In the genomic region with DNA sequence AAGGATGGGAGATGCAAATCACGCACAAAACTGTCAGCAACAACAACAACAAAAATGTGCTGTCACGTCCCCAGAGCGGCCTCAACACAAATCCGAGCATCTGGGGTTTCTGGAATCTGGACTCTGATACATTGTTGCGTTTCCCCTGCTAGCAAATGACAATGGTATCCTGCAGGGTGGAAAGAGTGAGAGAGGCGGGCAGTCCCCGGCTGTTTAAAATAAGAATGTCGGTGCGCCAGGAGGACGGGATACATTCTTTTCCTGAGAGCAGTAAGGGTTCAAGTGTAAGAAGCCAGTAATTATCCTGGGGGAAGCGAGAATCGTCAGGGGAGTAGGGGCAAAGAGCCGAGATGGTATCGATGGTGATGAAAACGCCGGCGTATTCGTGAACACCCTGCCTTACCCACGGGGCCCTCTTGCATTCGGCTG, we compare ENCODE assay signal across 19 cellular contexts.
DNase-seq lines count a peak whose midpoint lies in the region; ATAC-seq and TF ChIP-seq lines count a peak whose summit lies in the region.
"Had no signal": no experiment of that assay in that cellular context is flagged by ENCODE, and none has a peak within 500 bp of the region (broad histone marks: within the 10 kb centered on the region; RNA-seq: fewer than 3 reads in every experiment).

No MANE protein-coding gene starts in this region.

- peak overlapping the region; percentile 21 for H3K4me3 ChIP-seq in HUES64 (ENCODE audit: low read length)
- no peak overlapping the region for H3K4me3 ChIP-seq in CD8-positive, alpha-beta T cell (ENCODE audit: low read depth, low read length)
- H3K4me3 ChIP-seq: adrenal gland, esophagus muscularis mucosa, MG63 had no signal

- no peak for TF ChIP-seq CTCF in brain (conservative IDR thresholded peaks at IDR 0.05)
- no peak for TF ChIP-seq CTCF in CD8-positive, alpha-beta T cell (IDR thresholded peaks at IDR 0.05)

- CTCF ChIA-PET in CD8-positive, alpha-beta T cell (lab: Charles Lee), result no interaction called here

- no peaks in the 10 kb centered on the region for H3K27me3 Mint-ChIP-seq in brain
- H3K27me3 Mint-ChIP-seq in CD8-positive, alpha-beta T cell (ENCODE audit: low read depth), result peaks cover 5% of the 10 kb centered on the region

- H3K4me3 Mint-ChIP-seq in brain, result peak overlapping the region; percentile 72 to 89 (median 80)
- no peak overlapping the region for H3K4me3 Mint-ChIP-seq in CD8-positive, alpha-beta T cell
- H3K4me3 Mint-ChIP-seq: activated CD4-positive, alpha-beta T cell treated with anti-CD3 and anti-CD28 coated beads, Interleukin-2, amount 10 ng/mL, durations not matched to agents 24 days and 14 days; activated T-cell treated with anti-CD3 and anti-CD28 coated beads, Interleukin-2, amount 50 U/mL, for 4 hours; HFFc6 had no signal

- no peak overlapping the region for H3K9ac ChIP-seq in HUES64 (ENCODE audit: low read depth, low read length)

- H3K27ac ChIP-seq in HUES64 (ENCODE audit: low read depth, low read length), result peak overlapping the region; percentile 93; the same call in 1 of the 2 replicates
- no peak overlapping the region for H3K27ac ChIP-seq in CD8-positive, alpha-beta T cell (ENCODE audit: low read depth, low read length)
- H3K27ac ChIP-seq: adrenal gland, esophagus muscularis mucosa had no signal

- WGBS in HUES64, result 2% methylated on average over 20 of the region's 20 CpGs

- H3K9me3 ChIP-seq in HUES64 (ENCODE audit: insufficient read depth, low read depth, low read length), result no peaks in the 10 kb centered on the region
- H3K9me3 ChIP-seq in CD8-positive, alpha-beta T cell (ENCODE audit: low read length), result no peaks in the 10 kb centered on the region
- H3K9me3 ChIP-seq: adrenal gland, esophagus muscularis mucosa, MG63 had no signal

- ATAC-seq in GM21576 (IDR thresholded peaks at IDR 0.05; ENCODE audit: unreplicated experiment), result no peak
- ATAC-seq in CD8-positive, alpha-beta T cell, result no peak
- ATAC-seq: activated T-cell treated with anti-CD3 and anti-CD28 coated beads, Interleukin-2, amount 50 U/mL, for 4 hours had no signal

- intact Hi-C loops in CD8-positive, alpha-beta T cell (cut with DNase I, micrococcal nuclease), result no loop called here

- POLR2A ChIA-PET in CD8-positive, alpha-beta T cell (lab: Charles Lee), result no interaction called here

- peaks cover 6% of the 10 kb centered on the region; the same call in 1 of the 2 replicates for H3K4me1 ChIP-seq in HUES64 (ENCODE audit: insufficient read depth, low read length)
- no peaks in the 10 kb centered on the region for H3K4me1 ChIP-seq in CD8-positive, alpha-beta T cell (ENCODE audit: insufficient read depth, low read length)
- H3K4me1 ChIP-seq: adrenal gland had no signal

- no peaks in the 10 kb centered on the region for H3K27me3 ChIP-seq in HUES64 (ENCODE audit: insufficient read depth, low read length)
- H3K27me3 ChIP-seq in CD8-positive, alpha-beta T cell (ENCODE audit: insufficient read depth, low read length), result no peaks in the 10 kb centered on the region
- H3K27me3 ChIP-seq: MG63 had no signal

- H3K27ac Mint-ChIP-seq in brain, result peak overlapping the region; percentile 52 to 95 (median 84)
- H3K27ac Mint-ChIP-seq in CD8-positive, alpha-beta T cell, result no peak overlapping the region
- H3K27ac Mint-ChIP-seq: activated CD4-positive, alpha-beta T cell treated with anti-CD3 and anti-CD28 coated beads, Interleukin-2, amount 10 ng/mL, durations not matched to agents 24 days and 14 days; HFFc6 had no signal

- peaks cover 4% of the 10 kb centered on the region for H3K36me3 Mint-ChIP-seq in brain
- no peaks in the 10 kb centered on the region for H3K36me3 Mint-ChIP-seq in CD8-positive, alpha-beta T cell

- peaks cover 36% of the 10 kb centered on the region for H3K4me1 Mint-ChIP-seq in brain
- peaks cover 2% of the 10 kb centered on the region for H3K4me1 Mint-ChIP-seq in CD8-positive, alpha-beta T cell (ENCODE audit: low read depth)
- H3K4me1 Mint-ChIP-seq: activated CD4-positive, alpha-beta T cell treated with anti-CD3 and anti-CD28 coated beads, Interleukin-2, amount 10 ng/mL, durations not matched to agents 24 days and 14 days had no signal

- DNase-seq in AG20443 (ENCODE audit: low spot score), result peak; percentile 16
- DNase-seq in mesenteric fat pad (ENCODE audit: low spot score), result peak; percentile 45
- no peak for DNase-seq in DMS79 (lab: John Stamatoyannopoulos, UW)
- no peak for DNase-seq in CD8-positive, alpha-beta T cell
- DNase-seq in activated CD4-positive, alpha-beta T cell treated with anti-CD3 and anti-CD28 coated beads, Interleukin-2, amount 50 U/mL, for 48 hours, result no peak
- DNase-seq: activated CD4-positive, alpha-beta T cell treated with anti-CD3 and anti-CD28 coated beads, Interleukin-2, amount 10 ng/mL, durations not matched to agents 24 days and 14 days; activated T-cell treated with anti-CD3 and anti-CD28 coated beads, Interleukin-2, amount 50 U/mL, for 4 hours; HFFc6; MG63; midbrain; NCI-H526 treated with DMSO at 0.1 percent for 48 hours; posterior cingulate gyrus; stimulated activated CD4-positive, alpha-beta T cell treated with anti-CD3 and anti-CD28 coated beads, Interleukin-15, amount 100 ng/mL, for 24 hours; T-helper 9 cell had no signal

- no peaks in the 10 kb centered on the region for H3K36me3 ChIP-seq in HUES64 (ENCODE audit: insufficient read depth, low read length)
- no peaks in the 10 kb centered on the region for H3K36me3 ChIP-seq in CD8-positive, alpha-beta T cell (ENCODE audit: insufficient read depth, low read length)
- H3K36me3 ChIP-seq: adrenal gland, esophagus muscularis mucosa, MG63 had no signal

- H3K9me3 Mint-ChIP-seq in brain, result peaks cover 0 to 6% (median 0%) of the 10 kb centered on the region in 5 experiments
- H3K9me3 Mint-ChIP-seq in CD8-positive, alpha-beta T cell, result no peaks in the 10 kb centered on the region
- H3K9me3 Mint-ChIP-seq: activated CD4-positive, alpha-beta T cell treated with anti-CD3 and anti-CD28 coated beads, Interleukin-2, amount 10 ng/mL, durations not matched to agents 24 days and 14 days; activated T-cell treated with anti-CD3 and anti-CD28 coated beads, Interleukin-2, amount 50 U/mL, for 4 hours had no signal

Comparison
In these comparisons a context has a peak if more than half of its experiments do, and no peak if none do; other contexts are left out.
1. DNase-seq: peak in AG20443 (single experiment) and mesenteric fat pad (single experiment); none in DMS79 (single experiment), CD8-positive, alpha-beta T cell (0 of 7) and activated CD4-positive, alpha-beta T cell treated with anti-CD3 and anti-CD28 coated beads, Interleukin-2, amount 50 U/mL, for 48 hours (0 of 2).